1 cellular context compared by ENCODE assay signal in the genomic region with DNA sequence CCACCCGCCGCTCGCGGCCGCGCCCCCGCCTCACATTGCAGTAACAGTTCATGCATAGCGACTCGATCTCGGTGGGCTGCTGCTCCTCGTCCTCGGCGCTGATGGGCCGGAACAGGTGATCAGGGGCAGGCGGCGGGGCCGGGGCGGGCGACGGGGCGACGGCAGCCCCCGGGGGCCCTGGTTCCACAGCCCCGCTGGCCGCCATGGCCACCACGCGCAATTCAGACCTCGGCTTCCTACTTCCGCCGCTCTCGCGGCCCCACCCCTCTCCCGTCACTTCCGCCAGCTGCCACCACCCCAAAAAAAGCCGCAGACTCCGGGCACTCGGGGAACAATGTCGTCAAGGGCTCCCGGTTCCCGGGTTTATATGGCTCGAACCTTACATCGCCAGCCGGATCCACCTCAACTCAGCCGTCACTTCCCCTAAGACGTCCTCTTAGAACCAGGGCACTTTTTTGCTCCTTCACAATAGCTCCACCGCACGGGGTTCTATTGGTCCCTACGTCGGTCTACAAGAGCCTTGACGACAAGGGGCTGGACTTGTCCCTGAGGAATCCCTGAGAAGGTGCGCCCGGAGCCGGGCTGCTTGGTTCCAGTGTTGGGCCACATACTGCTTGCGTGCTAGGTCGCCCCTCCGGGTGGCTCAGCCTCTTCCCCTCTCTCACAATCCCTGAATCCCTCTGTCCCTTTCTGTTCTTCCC.
TF ChIP-seq lines count a peak whose summit lies in the region.

A gene with protein sequence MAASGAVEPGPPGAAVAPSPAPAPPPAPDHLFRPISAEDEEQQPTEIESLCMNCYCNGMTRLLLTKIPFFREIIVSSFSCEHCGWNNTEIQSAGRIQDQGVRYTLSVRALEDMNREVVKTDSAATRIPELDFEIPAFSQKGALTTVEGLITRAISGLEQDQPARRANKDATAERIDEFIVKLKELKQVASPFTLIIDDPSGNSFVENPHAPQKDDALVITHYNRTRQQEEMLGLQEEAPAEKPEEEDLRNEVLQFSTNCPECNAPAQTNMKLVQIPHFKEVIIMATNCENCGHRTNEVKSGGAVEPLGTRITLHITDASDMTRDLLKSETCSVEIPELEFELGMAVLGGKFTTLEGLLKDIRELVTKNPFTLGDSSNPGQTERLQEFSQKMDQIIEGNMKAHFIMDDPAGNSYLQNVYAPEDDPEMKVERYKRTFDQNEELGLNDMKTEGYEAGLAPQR (minus strand): TSS at position 238 of the 701 bp plus-strand sequence. CDS start 33 bp downstream, at position 205.

TF ChIP-seq in HepG2, 621 proteins besides CTCF, POLR2A, EP300 and RAD21 (continued from another document and continues in another):
- TF ChIP-seq, protein P1, sequence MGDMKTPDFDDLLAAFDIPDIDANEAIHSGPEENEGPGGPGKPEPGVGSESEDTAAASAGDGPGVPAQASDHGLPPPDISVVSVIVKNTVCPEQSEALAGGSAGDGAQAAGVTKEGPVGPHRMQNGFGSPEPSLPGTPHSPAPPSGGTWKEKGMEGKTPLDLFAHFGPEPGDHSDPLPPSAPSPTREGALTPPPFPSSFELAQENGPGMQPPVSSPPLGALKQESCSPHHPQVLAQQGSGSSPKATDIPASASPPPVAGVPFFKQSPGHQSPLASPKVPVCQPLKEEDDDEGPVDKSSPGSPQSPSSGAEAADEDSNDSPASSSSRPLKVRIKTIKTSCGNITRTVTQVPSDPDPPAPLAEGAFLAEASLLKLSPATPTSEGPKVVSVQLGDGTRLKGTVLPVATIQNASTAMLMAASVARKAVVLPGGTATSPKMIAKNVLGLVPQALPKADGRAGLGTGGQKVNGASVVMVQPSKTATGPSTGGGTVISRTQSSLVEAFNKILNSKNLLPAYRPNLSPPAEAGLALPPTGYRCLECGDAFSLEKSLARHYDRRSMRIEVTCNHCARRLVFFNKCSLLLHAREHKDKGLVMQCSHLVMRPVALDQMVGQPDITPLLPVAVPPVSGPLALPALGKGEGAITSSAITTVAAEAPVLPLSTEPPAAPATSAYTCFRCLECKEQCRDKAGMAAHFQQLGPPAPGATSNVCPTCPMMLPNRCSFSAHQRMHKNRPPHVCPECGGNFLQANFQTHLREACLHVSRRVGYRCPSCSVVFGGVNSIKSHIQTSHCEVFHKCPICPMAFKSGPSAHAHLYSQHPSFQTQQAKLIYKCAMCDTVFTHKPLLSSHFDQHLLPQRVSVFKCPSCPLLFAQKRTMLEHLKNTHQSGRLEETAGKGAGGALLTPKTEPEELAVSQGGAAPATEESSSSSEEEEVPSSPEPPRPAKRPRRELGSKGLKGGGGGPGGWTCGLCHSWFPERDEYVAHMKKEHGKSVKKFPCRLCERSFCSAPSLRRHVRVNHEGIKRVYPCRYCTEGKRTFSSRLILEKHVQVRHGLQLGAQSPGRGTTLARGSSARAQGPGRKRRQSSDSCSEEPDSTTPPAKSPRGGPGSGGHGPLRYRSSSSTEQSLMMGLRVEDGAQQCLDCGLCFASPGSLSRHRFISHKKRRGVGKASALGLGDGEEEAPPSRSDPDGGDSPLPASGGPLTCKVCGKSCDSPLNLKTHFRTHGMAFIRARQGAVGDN (CRISPR knock-in tag; IDR thresholded peaks at IDR 0.05), result peak; percentile 84
- TF ChIP-seq ZNF776 (CRISPR knock-in tag; IDR thresholded peaks at IDR 0.05) (peak; percentile 78; the same call in 1 of the 2 replicates), MIER3 (CRISPR knock-in tag; IDR thresholded peaks at IDR 0.05; ENCODE audit: borderline replicate concordance) (0 out of 2 replicates have a peak, but pooled peaks have one; percentile 15), MEIS1 (CRISPR knock-in tag; IDR thresholded peaks at IDR 0.05; ENCODE audit: borderline replicate concordance) (0 out of 2 replicates have a peak, but pooled peaks have one; percentile 20), GFI1 (CRISPR knock-in tag; IDR thresholded peaks at IDR 0.05; ENCODE audit: borderline replicate concordance) (peak; percentile 47; the same call in 1 of the 2 replicates), KDM4B (CRISPR knock-in tag; IDR thresholded peaks at IDR 0.05) (0 out of 2 replicates have a peak, but pooled peaks have one; percentile 47), POLR2G (IDR thresholded peaks at IDR 0.05; ENCODE audit: low read depth, low read length) (peak; percentile 81), ZNF350 (CRISPR knock-in tag; IDR thresholded peaks at IDR 0.05; ENCODE audit: borderline replicate concordance, low read depth) (no peak), KMT2A (CRISPR knock-in tag; IDR thresholded peaks at IDR 0.05) (0 out of 2 replicates have a peak, but pooled peaks have one; percentile 59), ZNF879 (CRISPR knock-in tag; IDR thresholded peaks at IDR 0.05) (no peak), FOSL2 (CRISPR knock-in tag; IDR thresholded peaks at IDR 0.05) (no peak), ZNF589 (CRISPR knock-in tag; conservative IDR thresholded peaks at IDR 0.05) (peak; percentile 10; the same call in 1 of the 2 replicates), ZC3H13 (CRISPR knock-in tag; IDR thresholded peaks at IDR 0.05) (peak; percentile 96), ZNF264 (CRISPR knock-in tag; IDR thresholded peaks at IDR 0.05) (no peak), ZNF317 (CRISPR knock-in tag; IDR thresholded peaks at IDR 0.05) (no peak), GTF3A (CRISPR knock-in tag; conservative IDR thresholded peaks at IDR 0.05) (no peak), CREB1 (IDR thresholded peaks at IDR 0.05) (peak; percentile 59), CREB1 (CRISPR knock-in tag; IDR thresholded peaks at IDR 0.05) (peak; percentile 94), ZFP90 (CRISPR knock-in tag; IDR thresholded peaks at IDR 0.05; ENCODE audit: borderline replicate concordance) (no peak), LCORL (IDR thresholded peaks at IDR 0.05) (no peak), LCORL (CRISPR knock-in tag; IDR thresholded peaks at IDR 0.05) (no peak)
- TF ChIP-seq, protein P2, sequence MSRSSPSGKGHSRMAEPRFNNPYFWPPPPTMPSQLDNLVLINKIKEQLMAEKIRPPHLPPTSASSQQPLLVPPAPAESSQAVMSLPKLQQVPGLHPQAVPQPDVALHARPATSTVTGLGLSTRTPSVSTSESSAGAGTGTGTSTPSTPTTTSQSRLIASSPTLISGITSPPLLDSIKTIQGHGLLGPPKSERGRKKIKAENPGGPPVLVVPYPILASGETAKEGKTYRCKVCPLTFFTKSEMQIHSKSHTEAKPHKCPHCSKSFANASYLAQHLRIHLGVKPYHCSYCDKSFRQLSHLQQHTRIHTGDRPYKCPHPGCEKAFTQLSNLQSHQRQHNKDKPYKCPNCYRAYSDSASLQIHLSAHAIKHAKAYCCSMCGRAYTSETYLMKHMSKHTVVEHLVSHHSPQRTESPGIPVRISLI (CRISPR knock-in tag; IDR thresholded peaks at IDR 0.05; ENCODE audit: borderline replicate concordance), result peak; percentile 70; the same call in 1 of the 2 replicates
- TF ChIP-seq, protein P3, sequence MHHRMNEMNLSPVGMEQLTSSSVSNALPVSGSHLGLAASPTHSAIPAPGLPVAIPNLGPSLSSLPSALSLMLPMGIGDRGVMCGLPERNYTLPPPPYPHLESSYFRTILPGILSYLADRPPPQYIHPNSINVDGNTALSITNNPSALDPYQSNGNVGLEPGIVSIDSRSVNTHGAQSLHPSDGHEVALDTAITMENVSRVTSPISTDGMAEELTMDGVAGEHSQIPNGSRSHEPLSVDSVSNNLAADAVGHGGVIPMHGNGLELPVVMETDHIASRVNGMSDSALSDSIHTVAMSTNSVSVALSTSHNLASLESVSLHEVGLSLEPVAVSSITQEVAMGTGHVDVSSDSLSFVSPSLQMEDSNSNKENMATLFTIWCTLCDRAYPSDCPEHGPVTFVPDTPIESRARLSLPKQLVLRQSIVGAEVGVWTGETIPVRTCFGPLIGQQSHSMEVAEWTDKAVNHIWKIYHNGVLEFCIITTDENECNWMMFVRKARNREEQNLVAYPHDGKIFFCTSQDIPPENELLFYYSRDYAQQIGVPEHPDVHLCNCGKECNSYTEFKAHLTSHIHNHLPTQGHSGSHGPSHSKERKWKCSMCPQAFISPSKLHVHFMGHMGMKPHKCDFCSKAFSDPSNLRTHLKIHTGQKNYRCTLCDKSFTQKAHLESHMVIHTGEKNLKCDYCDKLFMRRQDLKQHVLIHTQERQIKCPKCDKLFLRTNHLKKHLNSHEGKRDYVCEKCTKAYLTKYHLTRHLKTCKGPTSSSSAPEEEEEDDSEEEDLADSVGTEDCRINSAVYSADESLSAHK (CRISPR knock-in tag; IDR thresholded peaks at IDR 0.05; ENCODE audit: borderline replicate concordance), result no peak
- TF ChIP-seq, protein P4, sequence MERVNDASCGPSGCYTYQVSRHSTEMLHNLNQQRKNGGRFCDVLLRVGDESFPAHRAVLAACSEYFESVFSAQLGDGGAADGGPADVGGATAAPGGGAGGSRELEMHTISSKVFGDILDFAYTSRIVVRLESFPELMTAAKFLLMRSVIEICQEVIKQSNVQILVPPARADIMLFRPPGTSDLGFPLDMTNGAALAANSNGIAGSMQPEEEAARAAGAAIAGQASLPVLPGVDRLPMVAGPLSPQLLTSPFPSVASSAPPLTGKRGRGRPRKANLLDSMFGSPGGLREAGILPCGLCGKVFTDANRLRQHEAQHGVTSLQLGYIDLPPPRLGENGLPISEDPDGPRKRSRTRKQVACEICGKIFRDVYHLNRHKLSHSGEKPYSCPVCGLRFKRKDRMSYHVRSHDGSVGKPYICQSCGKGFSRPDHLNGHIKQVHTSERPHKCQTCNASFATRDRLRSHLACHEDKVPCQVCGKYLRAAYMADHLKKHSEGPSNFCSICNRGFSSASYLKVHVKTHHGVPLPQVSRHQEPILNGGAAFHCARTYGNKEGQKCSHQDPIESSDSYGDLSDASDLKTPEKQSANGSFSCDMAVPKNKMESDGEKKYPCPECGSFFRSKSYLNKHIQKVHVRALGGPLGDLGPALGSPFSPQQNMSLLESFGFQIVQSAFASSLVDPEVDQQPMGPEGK (CRISPR knock-in tag; IDR thresholded peaks at IDR 0.05), result peak; percentile 57; the same call in 1 of the 2 replicates
- TF ChIP-seq, protein P5, sequence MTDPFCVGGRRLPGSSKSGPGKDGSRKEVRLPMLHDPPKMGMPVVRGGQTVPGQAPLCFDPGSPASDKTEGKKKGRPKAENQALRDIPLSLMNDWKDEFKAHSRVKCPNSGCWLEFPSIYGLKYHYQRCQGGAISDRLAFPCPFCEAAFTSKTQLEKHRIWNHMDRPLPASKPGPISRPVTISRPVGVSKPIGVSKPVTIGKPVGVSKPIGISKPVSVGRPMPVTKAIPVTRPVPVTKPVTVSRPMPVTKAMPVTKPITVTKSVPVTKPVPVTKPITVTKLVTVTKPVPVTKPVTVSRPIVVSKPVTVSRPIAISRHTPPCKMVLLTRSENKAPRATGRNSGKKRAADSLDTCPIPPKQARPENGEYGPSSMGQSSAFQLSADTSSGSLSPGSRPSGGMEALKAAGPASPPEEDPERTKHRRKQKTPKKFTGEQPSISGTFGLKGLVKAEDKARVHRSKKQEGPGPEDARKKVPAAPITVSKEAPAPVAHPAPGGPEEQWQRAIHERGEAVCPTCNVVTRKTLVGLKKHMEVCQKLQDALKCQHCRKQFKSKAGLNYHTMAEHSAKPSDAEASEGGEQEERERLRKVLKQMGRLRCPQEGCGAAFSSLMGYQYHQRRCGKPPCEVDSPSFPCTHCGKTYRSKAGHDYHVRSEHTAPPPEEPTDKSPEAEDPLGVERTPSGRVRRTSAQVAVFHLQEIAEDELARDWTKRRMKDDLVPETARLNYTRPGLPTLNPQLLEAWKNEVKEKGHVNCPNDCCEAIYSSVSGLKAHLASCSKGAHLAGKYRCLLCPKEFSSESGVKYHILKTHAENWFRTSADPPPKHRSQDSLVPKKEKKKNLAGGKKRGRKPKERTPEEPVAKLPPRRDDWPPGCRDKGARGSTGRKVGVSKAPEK (CRISPR knock-in tag; IDR thresholded peaks at IDR 0.05; ENCODE audit: borderline replicate concordance), result no peak
- TF ChIP-seq, protein P6, sequence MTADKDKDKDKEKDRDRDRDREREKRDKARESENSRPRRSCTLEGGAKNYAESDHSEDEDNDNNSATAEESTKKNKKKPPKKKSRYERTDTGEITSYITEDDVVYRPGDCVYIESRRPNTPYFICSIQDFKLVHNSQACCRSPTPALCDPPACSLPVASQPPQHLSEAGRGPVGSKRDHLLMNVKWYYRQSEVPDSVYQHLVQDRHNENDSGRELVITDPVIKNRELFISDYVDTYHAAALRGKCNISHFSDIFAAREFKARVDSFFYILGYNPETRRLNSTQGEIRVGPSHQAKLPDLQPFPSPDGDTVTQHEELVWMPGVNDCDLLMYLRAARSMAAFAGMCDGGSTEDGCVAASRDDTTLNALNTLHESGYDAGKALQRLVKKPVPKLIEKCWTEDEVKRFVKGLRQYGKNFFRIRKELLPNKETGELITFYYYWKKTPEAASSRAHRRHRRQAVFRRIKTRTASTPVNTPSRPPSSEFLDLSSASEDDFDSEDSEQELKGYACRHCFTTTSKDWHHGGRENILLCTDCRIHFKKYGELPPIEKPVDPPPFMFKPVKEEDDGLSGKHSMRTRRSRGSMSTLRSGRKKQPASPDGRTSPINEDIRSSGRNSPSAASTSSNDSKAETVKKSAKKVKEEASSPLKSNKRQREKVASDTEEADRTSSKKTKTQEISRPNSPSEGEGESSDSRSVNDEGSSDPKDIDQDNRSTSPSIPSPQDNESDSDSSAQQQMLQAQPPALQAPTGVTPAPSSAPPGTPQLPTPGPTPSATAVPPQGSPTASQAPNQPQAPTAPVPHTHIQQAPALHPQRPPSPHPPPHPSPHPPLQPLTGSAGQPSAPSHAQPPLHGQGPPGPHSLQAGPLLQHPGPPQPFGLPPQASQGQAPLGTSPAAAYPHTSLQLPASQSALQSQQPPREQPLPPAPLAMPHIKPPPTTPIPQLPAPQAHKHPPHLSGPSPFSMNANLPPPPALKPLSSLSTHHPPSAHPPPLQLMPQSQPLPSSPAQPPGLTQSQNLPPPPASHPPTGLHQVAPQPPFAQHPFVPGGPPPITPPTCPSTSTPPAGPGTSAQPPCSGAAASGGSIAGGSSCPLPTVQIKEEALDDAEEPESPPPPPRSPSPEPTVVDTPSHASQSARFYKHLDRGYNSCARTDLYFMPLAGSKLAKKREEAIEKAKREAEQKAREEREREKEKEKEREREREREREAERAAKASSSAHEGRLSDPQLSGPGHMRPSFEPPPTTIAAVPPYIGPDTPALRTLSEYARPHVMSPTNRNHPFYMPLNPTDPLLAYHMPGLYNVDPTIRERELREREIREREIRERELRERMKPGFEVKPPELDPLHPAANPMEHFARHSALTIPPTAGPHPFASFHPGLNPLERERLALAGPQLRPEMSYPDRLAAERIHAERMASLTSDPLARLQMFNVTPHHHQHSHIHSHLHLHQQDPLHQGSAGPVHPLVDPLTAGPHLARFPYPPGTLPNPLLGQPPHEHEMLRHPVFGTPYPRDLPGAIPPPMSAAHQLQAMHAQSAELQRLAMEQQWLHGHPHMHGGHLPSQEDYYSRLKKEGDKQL (CRISPR knock-in tag; IDR thresholded peaks at IDR 0.05; ENCODE audit: low read depth), result no peak
